In the genomic region with DNA sequence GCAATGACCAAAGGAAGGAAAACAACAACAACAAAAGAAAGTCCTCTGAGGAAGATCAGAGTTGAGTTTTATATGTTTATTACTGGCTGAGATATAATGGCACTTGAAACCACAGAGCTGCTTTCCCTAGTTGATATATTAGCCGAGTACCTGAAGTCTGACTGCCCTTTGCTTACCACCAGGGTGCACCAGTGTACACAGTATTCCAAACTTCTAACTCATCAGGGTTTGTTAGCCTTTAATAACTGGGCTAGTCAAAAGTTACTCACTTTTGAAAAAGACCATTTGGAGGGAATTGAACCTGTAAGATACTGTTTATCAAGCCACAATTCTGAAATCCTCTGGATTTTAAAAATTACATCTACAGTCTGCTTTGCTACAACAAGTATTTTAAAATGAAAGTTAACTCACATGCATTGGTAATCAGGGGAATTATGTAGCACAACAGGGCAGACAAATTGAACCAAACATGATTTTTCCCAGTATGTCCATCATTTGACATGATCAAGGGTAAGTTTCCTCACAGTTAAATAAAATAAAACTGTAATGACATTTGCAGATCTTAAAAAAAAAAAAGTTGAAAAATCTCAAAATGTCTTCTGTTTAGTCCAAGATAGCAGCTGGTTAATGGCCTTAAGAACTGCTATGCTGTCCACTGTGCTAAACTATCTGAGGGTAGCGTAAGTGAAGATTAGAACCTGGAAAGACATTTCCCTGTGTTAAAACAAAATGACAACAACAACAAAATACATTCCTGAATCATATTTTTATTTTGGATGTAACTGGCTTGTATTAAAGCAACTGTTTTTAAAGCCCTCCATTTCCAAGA, we compare ENCODE assay signal across 8 cellular contexts. TPM values are rescaled to one million over a fixed set of nuclear protein-coding genes. Genes with fewer than 3 reads are reported as not detected.
A peak's percentile ranks its signal among the peaks of the same experiment; 100 is the strongest.
DNase-seq lines count a peak whose midpoint lies in the region; ATAC-seq and TF ChIP-seq lines count a peak whose summit lies in the region.

No MANE protein-coding gene starts in this region.

- H3K36me3 ChIP-seq in uterus: no peaks in the 10 kb centered on the region

- no peak overlapping the region for H3K4me3 ChIP-seq in uterus

- H3K27me3 ChIP-seq in uterus: no peaks in the 10 kb centered on the region

- intact Hi-C loops in uterus (cut with DNase I; ENCODE audit: low total_unique reads): no loop called here

- no peaks in the 10 kb centered on the region for H3K4me1 ChIP-seq in uterus

- TF ChIP-seq POLR2A in uterus (IDR thresholded peaks at IDR 0.05): no peak

- TF ChIP-seq CTCF in uterus (IDR thresholded peaks at IDR 0.05): peak; percentile 54 to 72 (median 61)

- peak; percentile 73 for ATAC-seq in GM18858 (IDR thresholded peaks at IDR 0.05; ENCODE audit: unreplicated experiment)
- peak; percentile 81 for ATAC-seq in HG03039 (IDR thresholded peaks at IDR 0.05; ENCODE audit: unreplicated experiment)
- ATAC-seq in left lobe of liver: peak; percentile 100
- no peak for ATAC-seq in HG03045 (IDR thresholded peaks at IDR 0.05; ENCODE audit: unreplicated experiment)

- DNase-seq in AG20443 (ENCODE audit: low spot score) (peak; percentile 61), NCI-H446 treated with DMSO at 0.1 percent for 48 hours (lab: John Stamatoyannopoulos, UW) (peak; percentile 64), cerebellum (ENCODE audit: low spot score) (peak; percentile 53), left lobe of liver (ENCODE audit: low spot score) (peak; percentile 52), uterus (peak; percentile 38 to 46)

- no peaks in the 10 kb centered on the region for H3K9me3 ChIP-seq in uterus

- no peak overlapping the region for H3K27ac ChIP-seq in uterus

RNA-seq across cellular contexts. Expression of gene C6, which starts 57.3 kb away (rescaled TPM):
- total RNA-seq in cerebellum: 0.45 TPM
- total RNA-seq in left lobe of liver: 487 TPM
- 1 to 10 TPM in 3 of 4 donors, not detected in 1; 2.0 to 3.5 (median 3.5) TPM for total RNA-seq in uterus

Comparison
In these comparisons a context has a peak if more than half of its experiments do, and no peak if none do; other contexts are left out.
1. RNA of gene C6, which starts 57.3 kb away (total RNA-seq): 487 TPM in left lobe of liver (single experiment); 2.0 to 3.5 TPM in uterus and 0.45 TPM in cerebellum (single experiment); every median in the first group is over 100 times any median in the second.
2. Peak in every context shown above with its lines, with median percentiles within 50 percentile points of each other: DNase-seq.